ENCODE assay signal across 1 cellular context in genomic region chrX:20477219-20477618, GRCh38.
TF ChIP-seq lines count a peak whose summit lies in the region.

No MANE protein-coding gene starts in this region.

TF ChIP-seq in HepG2, 621 proteins besides CTCF, POLR2A, EP300 and RAD21 (continued from another document and continues in another):
- no peak for TF ChIP-seq ZSCAN12 (CRISPR knock-in tag; IDR thresholded peaks at IDR 0.05)
- no peak for TF ChIP-seq KDM1A (CRISPR knock-in tag; IDR thresholded peaks at IDR 0.05)
- no peak for TF ChIP-seq ZNF703 (CRISPR knock-in tag; IDR thresholded peaks at IDR 0.05; ENCODE audit: borderline replicate concordance)
- TF ChIP-seq BCLAF1 (IDR thresholded peaks at IDR 0.05) = no peak
- no peak for TF ChIP-seq THYN1 (CRISPR knock-in tag; IDR thresholded peaks at IDR 0.05; ENCODE audit: borderline replicate concordance, low read depth)
- TF ChIP-seq ZNF235 (CRISPR knock-in tag; IDR thresholded peaks at IDR 0.05; ENCODE audit: borderline replicate concordance) = no peak
- TF ChIP-seq ZNF562 (CRISPR knock-in tag; IDR thresholded peaks at IDR 0.05; ENCODE audit: borderline replicate concordance) = no peak
- no peak for TF ChIP-seq ZNF260 (CRISPR knock-in tag; IDR thresholded peaks at IDR 0.05; ENCODE audit: borderline replicate concordance, low read depth)
- no peak for TF ChIP-seq ESRRA (CRISPR knock-in tag; IDR thresholded peaks at IDR 0.05; ENCODE audit: low read depth)
- TF ChIP-seq MED1 (CRISPR knock-in tag; IDR thresholded peaks at IDR 0.05) = peak; percentile 98
- TF ChIP-seq ZNF124 (CRISPR knock-in tag; IDR thresholded peaks at IDR 0.05) = no peak
- no peak for TF ChIP-seq ARID2 (CRISPR knock-in tag; IDR thresholded peaks at IDR 0.05; ENCODE audit: borderline replicate concordance)
- no peak for TF ChIP-seq ATF7 (IDR thresholded peaks at IDR 0.05)
- TF ChIP-seq ATF7 (CRISPR knock-in tag; IDR thresholded peaks at IDR 0.05) = no peak
- TF ChIP-seq YEATS2 (CRISPR knock-in tag; IDR thresholded peaks at IDR 0.05; ENCODE audit: borderline replicate concordance) = no peak
- TF ChIP-seq GABPA (IDR thresholded peaks at IDR 0.05; ENCODE audit: low read depth, low read length) = no peak
- peak; percentile 48; the same call in 1 of the 2 replicates for TF ChIP-seq GABPA (CRISPR knock-in tag; IDR thresholded peaks at IDR 0.05; ENCODE audit: low read depth)
- peak; percentile 49 for TF ChIP-seq NR2F6 (IDR thresholded peaks at IDR 0.05)
- 0 out of 2 replicates have a peak, but pooled peaks have one; percentile 40 for TF ChIP-seq NR2F6 (CRISPR knock-in tag; IDR thresholded peaks at IDR 0.05)
- no peak; the same call in 1 of the 2 replicates for TF ChIP-seq RXRA (CRISPR knock-in tag; IDR thresholded peaks at IDR 0.05)
- no peak for TF ChIP-seq CAMTA2 (CRISPR knock-in tag; IDR thresholded peaks at IDR 0.05; ENCODE audit: borderline replicate concordance)
- TF ChIP-seq, protein P1, sequence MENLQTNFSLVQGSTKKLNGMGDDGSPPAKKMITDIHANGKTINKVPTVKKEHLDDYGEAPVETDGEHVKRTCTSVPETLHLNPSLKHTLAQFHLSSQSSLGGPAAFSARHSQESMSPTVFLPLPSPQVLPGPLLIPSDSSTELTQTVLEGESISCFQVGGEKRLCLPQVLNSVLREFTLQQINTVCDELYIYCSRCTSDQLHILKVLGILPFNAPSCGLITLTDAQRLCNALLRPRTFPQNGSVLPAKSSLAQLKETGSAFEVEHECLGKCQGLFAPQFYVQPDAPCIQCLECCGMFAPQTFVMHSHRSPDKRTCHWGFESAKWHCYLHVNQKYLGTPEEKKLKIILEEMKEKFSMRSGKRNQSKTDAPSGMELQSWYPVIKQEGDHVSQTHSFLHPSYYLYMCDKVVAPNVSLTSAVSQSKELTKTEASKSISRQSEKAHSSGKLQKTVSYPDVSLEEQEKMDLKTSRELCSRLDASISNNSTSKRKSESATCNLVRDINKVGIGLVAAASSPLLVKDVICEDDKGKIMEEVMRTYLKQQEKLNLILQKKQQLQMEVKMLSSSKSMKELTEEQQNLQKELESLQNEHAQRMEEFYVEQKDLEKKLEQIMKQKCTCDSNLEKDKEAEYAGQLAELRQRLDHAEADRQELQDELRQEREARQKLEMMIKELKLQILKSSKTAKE (CRISPR knock-in tag; IDR thresholded peaks at IDR 0.05; ENCODE audit: borderline replicate concordance) = no peak
- no peak for TF ChIP-seq GABPB1 (CRISPR knock-in tag; IDR thresholded peaks at IDR 0.05)
- no peak for TF ChIP-seq ZKSCAN8 (CRISPR knock-in tag; IDR thresholded peaks at IDR 0.05; ENCODE audit: borderline replicate concordance)
- no peak for TF ChIP-seq ZSCAN25 (CRISPR knock-in tag; IDR thresholded peaks at IDR 0.05)
- peak; percentile 63; the same call in 1 of the 2 replicates for TF ChIP-seq SALL1 (CRISPR knock-in tag; IDR thresholded peaks at IDR 0.05)
- TF ChIP-seq RBFOX2 (IDR thresholded peaks at IDR 0.05; ENCODE audit: low read depth, low read length) = peak; percentile 37; the same call in 1 of the 2 replicates
- peak; percentile 72 for TF ChIP-seq PAXIP1 (CRISPR knock-in tag; conservative IDR thresholded peaks at IDR 0.05)
- TF ChIP-seq KLF16 (CRISPR knock-in tag; IDR thresholded peaks at IDR 0.05) = no peak
- no peak for TF ChIP-seq FOXM1 (CRISPR knock-in tag; IDR thresholded peaks at IDR 0.05)
- no peak for TF ChIP-seq REST (IDR thresholded peaks at IDR 0.05; ENCODE audit: borderline replicate concordance in 1 of 2, low read depth in 1 of 2, low read length in 2 of 2)
- no peak for TF ChIP-seq FOSL2 (CRISPR knock-in tag; IDR thresholded peaks at IDR 0.05)
- TF ChIP-seq, protein P2, sequence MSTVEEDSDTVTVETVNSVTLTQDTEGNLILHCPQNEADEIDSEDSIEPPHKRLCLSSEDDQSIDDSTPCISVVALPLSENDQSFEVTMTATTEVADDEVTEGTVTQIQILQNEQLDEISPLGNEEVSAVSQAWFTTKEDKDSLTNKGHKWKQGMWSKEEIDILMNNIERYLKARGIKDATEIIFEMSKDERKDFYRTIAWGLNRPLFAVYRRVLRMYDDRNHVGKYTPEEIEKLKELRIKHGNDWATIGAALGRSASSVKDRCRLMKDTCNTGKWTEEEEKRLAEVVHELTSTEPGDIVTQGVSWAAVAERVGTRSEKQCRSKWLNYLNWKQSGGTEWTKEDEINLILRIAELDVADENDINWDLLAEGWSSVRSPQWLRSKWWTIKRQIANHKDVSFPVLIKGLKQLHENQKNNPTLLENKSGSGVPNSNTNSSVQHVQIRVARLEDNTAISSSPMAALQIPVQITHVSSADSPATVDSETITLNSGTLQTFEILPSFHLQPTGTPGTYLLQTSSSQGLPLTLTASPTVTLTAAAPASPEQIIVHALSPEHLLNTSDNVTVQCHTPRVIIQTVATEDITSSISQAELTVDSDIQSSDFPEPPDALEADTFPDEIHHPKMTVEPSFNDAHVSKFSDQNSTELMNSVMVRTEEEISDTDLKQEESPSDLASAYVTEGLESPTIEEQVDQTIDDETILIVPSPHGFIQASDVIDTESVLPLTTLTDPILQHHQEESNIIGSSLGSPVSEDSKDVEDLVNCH (CRISPR knock-in tag; IDR thresholded peaks at IDR 0.05) = no peak
- TF ChIP-seq ATAD3A (CRISPR knock-in tag; IDR thresholded peaks at IDR 0.05) = no peak
- peak; percentile 66; the same call in 1 of the 2 replicates for TF ChIP-seq HDAC2 (CRISPR knock-in tag; IDR thresholded peaks at IDR 0.05)
- no peak for TF ChIP-seq RNF2 (conservative IDR thresholded peaks at IDR 0.05; ENCODE audit: low read depth)
- no peak for TF ChIP-seq ATF5 (CRISPR knock-in tag; IDR thresholded peaks at IDR 0.05; ENCODE audit: low read depth)
- no peak for TF ChIP-seq NKX3-1 (CRISPR knock-in tag; IDR thresholded peaks at IDR 0.05)
- TF ChIP-seq MZF1 (CRISPR knock-in tag; IDR thresholded peaks at IDR 0.05; ENCODE audit: borderline replicate concordance) = no peak
- TF ChIP-seq, protein P3, sequence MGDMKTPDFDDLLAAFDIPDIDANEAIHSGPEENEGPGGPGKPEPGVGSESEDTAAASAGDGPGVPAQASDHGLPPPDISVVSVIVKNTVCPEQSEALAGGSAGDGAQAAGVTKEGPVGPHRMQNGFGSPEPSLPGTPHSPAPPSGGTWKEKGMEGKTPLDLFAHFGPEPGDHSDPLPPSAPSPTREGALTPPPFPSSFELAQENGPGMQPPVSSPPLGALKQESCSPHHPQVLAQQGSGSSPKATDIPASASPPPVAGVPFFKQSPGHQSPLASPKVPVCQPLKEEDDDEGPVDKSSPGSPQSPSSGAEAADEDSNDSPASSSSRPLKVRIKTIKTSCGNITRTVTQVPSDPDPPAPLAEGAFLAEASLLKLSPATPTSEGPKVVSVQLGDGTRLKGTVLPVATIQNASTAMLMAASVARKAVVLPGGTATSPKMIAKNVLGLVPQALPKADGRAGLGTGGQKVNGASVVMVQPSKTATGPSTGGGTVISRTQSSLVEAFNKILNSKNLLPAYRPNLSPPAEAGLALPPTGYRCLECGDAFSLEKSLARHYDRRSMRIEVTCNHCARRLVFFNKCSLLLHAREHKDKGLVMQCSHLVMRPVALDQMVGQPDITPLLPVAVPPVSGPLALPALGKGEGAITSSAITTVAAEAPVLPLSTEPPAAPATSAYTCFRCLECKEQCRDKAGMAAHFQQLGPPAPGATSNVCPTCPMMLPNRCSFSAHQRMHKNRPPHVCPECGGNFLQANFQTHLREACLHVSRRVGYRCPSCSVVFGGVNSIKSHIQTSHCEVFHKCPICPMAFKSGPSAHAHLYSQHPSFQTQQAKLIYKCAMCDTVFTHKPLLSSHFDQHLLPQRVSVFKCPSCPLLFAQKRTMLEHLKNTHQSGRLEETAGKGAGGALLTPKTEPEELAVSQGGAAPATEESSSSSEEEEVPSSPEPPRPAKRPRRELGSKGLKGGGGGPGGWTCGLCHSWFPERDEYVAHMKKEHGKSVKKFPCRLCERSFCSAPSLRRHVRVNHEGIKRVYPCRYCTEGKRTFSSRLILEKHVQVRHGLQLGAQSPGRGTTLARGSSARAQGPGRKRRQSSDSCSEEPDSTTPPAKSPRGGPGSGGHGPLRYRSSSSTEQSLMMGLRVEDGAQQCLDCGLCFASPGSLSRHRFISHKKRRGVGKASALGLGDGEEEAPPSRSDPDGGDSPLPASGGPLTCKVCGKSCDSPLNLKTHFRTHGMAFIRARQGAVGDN (CRISPR knock-in tag; IDR thresholded peaks at IDR 0.05) = no peak
- TF ChIP-seq ZNF800 (CRISPR knock-in tag; IDR thresholded peaks at IDR 0.05) = no peak
